Comparison of ENCODE assay signal across 30 cellular contexts in the genomic region with DNA sequence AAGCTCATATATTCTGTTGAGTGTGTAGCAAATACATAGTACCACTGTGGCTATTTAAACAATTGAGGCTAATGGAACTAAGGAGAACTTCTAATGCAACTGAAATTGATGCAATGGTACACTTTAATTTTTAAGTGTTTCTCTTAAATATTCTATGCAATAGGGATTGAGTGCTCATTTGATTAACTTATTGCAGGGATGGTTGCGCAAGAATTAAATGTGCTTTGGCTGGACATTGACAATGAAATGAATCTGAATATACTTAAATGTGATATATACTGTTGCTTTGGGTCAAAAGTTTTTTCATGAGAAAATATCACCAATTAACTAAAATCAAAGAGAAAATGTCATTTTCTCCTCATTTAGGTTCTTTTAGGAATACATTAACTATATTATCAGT.
"Had no signal": no experiment of that assay in that cellular context is flagged by ENCODE, and none has a peak within 500 bp of the region (broad histone marks: within the 10 kb centered on the region; RNA-seq: fewer than 3 reads in every experiment).

No MANE protein-coding gene starts in this region.

- H3K4me1 ChIP-seq: neural progenitor cell, parathyroid adenoma, psoas muscle, spleen, suprapubic skin, testis, tibial artery, transverse colon, upper lobe of right lung, uterus had no signal

- H3K27me3 ChIP-seq: neural progenitor cell, ovary, spleen, suprapubic skin, testis, tibial artery, transverse colon, upper lobe of right lung, uterus had no signal

- H2AFZ ChIP-seq: neural progenitor cell, parathyroid adenoma had no signal

- H3K4me3 Mint-ChIP-seq: naive B cell; naive thymus-derived CD8-positive, alpha-beta T cell; nephron; neural progenitor cell; stimulated activated effector memory CD8-positive, alpha-beta T cell treated with anti-CD3 and anti-CD28 coated beads, Interleukin-12 subunit alpha, Interleukin-12 subunit beta, amount 100 ng/mL, for 72 hours; stimulated activated naive CD8-positive, alpha-beta T cell treated with anti-CD3 and anti-CD28 coated beads, Interleukin-15, amount 100 ng/mL, for 72 hours; type B pancreatic cell had no signal

- H3K9me3 Mint-ChIP-seq: nephron; neural progenitor cell; stimulated activated effector memory CD8-positive, alpha-beta T cell treated with anti-CD3 and anti-CD28 coated beads, Interleukin-12 subunit alpha, Interleukin-12 subunit beta, amount 100 ng/mL, for 72 hours; type B pancreatic cell had no signal

- H3K9ac ChIP-seq: neural progenitor cell, parathyroid adenoma had no signal

- H3K4me1 Mint-ChIP-seq: neural progenitor cell; stimulated activated effector memory CD8-positive, alpha-beta T cell treated with anti-CD3 and anti-CD28 coated beads, Interleukin-12 subunit alpha, Interleukin-12 subunit beta, amount 100 ng/mL, for 72 hours; stimulated activated naive CD8-positive, alpha-beta T cell treated with anti-CD3 and anti-CD28 coated beads, Interleukin-15, amount 100 ng/mL, for 72 hours had no signal

- H3K27me3 Mint-ChIP-seq: naive B cell; naive thymus-derived CD8-positive, alpha-beta T cell; progenitor cell of endocrine pancreas; stimulated activated naive CD8-positive, alpha-beta T cell treated with anti-CD3 and anti-CD28 coated beads, Interleukin-15, amount 100 ng/mL, for 72 hours; type B pancreatic cell had no signal

- H3K27ac ChIP-seq: neural progenitor cell, ovary, parathyroid adenoma, psoas muscle, skin epidermis, spleen, suprapubic skin, testis, tibial artery, transverse colon, upper lobe of right lung, uterus had no signal

- DNase-seq: naive B cell; naive thymus-derived CD8-positive, alpha-beta T cell; occipital lobe; ovary; posterior cingulate gyrus; psoas muscle; right cardiac atrium; spleen; stimulated activated CD4-positive, alpha-beta T cell treated with anti-CD3 and anti-CD28 coated beads, Interleukin-12 subunit alpha, Interleukin-12 subunit beta, amount 100 ng/mL, for 4 hours; stimulated activated CD4-positive, alpha-beta T cell treated with anti-CD3 and anti-CD28 coated beads, Interleukin-1b, Interleukin-23, amount 100 ng/mL, for 48 hours; stimulated activated CD4-positive, alpha-beta T cell treated with anti-CD3 and anti-CD28 coated beads, Interleukin-4, amount 100 ng/mL, for 24 hours; stimulated activated naive CD4-positive, alpha-beta T cell; stimulated activated naive CD8-positive, alpha-beta T cell treated with anti-CD3 and anti-CD28 coated beads, Interleukin-15, amount 100 ng/mL, for 72 hours; stimulated activated naive CD8-positive, alpha-beta T cell treated with anti-CD3 and anti-CD28 coated beads, Interleukin-15, Interleukin-2, amounts not matched to agents 100 U/mL and 50 U/mL, for 24 hours; substantia nigra; testis; tibial artery; transverse colon; upper lobe of right lung; uterus had no signal

- H3K36me3 ChIP-seq: neural progenitor cell, ovary, spleen, suprapubic skin, tibial artery, transverse colon, upper lobe of right lung, uterus had no signal

- H3K4me2 ChIP-seq: neural progenitor cell, smooth muscle cell had no signal

- H3K9me3 ChIP-seq: ovary, psoas muscle, suprapubic skin, testis, tibial artery, transverse colon, upper lobe of right lung, uterus had no signal

- H3K79me2 ChIP-seq: parathyroid adenoma had no signal

- ATAC-seq: naive thymus-derived CD8-positive, alpha-beta T cell; psoas muscle; right cardiac atrium; sciatic nerve; stimulated activated effector memory CD8-positive, alpha-beta T cell treated with anti-CD3 and anti-CD28 coated beads, Interleukin-12 subunit alpha, Interleukin-12 subunit beta, amount 100 ng/mL, for 72 hours; stimulated activated naive CD8-positive, alpha-beta T cell treated with anti-CD3 and anti-CD28 coated beads, Interleukin-15, amount 100 ng/mL, for 72 hours; stimulated activated naive CD8-positive, alpha-beta T cell treated with anti-CD3 and anti-CD28 coated beads, Interleukin-15, Interleukin-2, amounts not matched to agents 100 U/mL and 50 U/mL, for 24 hours; upper lobe of right lung had no signal

- H3K27ac Mint-ChIP-seq: naive B cell; naive thymus-derived CD8-positive, alpha-beta T cell; nephron; neural progenitor cell; progenitor cell of endocrine pancreas; stimulated activated effector memory CD8-positive, alpha-beta T cell treated with anti-CD3 and anti-CD28 coated beads, Interleukin-12 subunit alpha, Interleukin-12 subunit beta, amount 100 ng/mL, for 72 hours; stimulated activated naive CD8-positive, alpha-beta T cell treated with anti-CD3 and anti-CD28 coated beads, Interleukin-15, amount 100 ng/mL, for 72 hours; type B pancreatic cell had no signal

- H3K36me3 Mint-ChIP-seq: stimulated activated effector memory CD8-positive, alpha-beta T cell treated with anti-CD3 and anti-CD28 coated beads, Interleukin-12 subunit alpha, Interleukin-12 subunit beta, amount 100 ng/mL, for 72 hours; type B pancreatic cell had no signal

- H3K4me3 ChIP-seq: neural progenitor cell, ovary, psoas muscle, skin epidermis, smooth muscle cell, spleen, suprapubic skin, testis, tibial artery, transverse colon, upper lobe of right lung, uterus had no signal
